ENCODE assay signal across 1 cellular context in the genomic region with DNA sequence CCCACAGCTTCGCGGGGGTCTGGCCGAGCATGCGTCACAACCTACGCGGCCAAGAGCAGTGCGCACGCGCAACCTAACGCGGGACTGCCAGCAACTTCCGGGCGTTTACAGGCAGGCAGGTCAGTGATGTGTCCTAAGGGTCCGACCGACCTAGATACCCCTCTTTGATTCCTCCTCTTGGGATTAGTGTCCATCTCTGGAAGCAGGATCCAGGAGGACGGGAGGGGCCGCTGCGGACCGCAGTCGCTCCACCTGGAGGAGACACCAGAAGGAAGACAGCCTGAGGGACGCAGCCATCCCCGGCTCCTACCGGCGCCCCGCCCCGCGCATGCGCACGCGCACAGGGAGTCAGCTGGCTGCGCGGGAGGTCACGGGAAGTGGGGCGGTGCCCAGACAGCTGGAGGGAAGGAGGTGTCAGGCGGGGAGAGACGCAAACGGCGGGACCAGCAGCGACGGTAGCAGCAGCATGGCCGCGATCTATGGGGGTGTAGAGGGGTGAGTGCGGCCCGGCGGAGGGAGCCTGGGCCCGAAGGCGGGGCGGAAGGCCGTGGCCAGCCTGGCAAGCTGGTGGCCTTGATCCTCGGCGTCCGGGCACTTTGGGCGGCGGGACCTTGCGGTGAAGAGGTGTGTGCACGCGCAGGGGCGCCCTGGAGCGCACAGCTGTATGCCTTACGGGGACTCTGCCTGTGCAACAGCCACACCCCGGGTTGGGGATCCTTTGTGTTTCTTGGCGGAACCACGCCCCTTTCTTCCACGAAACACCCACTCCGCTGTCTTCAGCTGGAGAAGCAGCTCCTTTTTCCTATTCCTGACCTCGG.
A peak's percentile ranks its signal among the peaks of the same experiment; 100 is the strongest.
TF ChIP-seq lines count a peak whose summit lies in the region.

Gene NAGK, plus strand, starts transcription at position 431 of the 818 bp plus-strand sequence. Its CDS starts 36 bp downstream, at position 467.

TF ChIP-seq in GM12878, 131 proteins besides CTCF, POLR2A, EP300 and RAD21 (continued from another document and continues in another):
- no peak for TF ChIP-seq PRDM15 (CRISPR knock-in tag; IDR thresholded peaks at IDR 0.05)
- TF ChIP-seq SMC3 (IDR thresholded peaks at IDR 0.05; ENCODE audit: borderline replicate concordance, low read length): no peak
- TF ChIP-seq, protein P1, sequence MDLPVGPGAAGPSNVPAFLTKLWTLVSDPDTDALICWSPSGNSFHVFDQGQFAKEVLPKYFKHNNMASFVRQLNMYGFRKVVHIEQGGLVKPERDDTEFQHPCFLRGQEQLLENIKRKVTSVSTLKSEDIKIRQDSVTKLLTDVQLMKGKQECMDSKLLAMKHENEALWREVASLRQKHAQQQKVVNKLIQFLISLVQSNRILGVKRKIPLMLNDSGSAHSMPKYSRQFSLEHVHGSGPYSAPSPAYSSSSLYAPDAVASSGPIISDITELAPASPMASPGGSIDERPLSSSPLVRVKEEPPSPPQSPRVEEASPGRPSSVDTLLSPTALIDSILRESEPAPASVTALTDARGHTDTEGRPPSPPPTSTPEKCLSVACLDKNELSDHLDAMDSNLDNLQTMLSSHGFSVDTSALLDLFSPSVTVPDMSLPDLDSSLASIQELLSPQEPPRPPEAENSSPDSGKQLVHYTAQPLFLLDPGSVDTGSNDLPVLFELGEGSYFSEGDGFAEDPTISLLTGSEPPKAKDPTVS (IDR thresholded peaks at IDR 0.05; ENCODE audit: low read depth, low read length): no peak
- TF ChIP-seq, protein P2, sequence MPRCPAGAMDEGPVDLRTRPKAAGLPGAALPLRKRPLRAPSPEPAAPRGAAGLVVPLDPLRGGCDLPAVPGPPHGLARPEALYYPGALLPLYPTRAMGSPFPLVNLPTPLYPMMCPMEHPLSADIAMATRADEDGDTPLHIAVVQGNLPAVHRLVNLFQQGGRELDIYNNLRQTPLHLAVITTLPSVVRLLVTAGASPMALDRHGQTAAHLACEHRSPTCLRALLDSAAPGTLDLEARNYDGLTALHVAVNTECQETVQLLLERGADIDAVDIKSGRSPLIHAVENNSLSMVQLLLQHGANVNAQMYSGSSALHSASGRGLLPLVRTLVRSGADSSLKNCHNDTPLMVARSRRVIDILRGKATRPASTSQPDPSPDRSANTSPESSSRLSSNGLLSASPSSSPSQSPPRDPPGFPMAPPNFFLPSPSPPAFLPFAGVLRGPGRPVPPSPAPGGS (IDR thresholded peaks at IDR 0.05; ENCODE audit: borderline replicate concordance, insufficient read depth, low read depth, low read length, poor library complexity, severe bottlenecking): peak; percentile 49
- no peak for TF ChIP-seq BMI1 (IDR thresholded peaks at IDR 0.05; ENCODE audit: borderline replicate concordance)
- TF ChIP-seq CHD2 (IDR thresholded peaks at IDR 0.05; ENCODE audit: borderline replicate concordance, low read depth, low read length): peak; percentile 51; the same call in 1 of the 2 replicates
- TF ChIP-seq SIX5 (IDR thresholded peaks at IDR 0.05; ENCODE audit: low read depth, low read length, severe bottlenecking): no peak
- TF ChIP-seq SRF (IDR thresholded peaks at IDR 0.05; ENCODE audit: low read depth in 2 of 2, low read length in 2 of 2): 0 out of 4 replicates have a peak, but pooled peaks of 1 of the 2 experiments have one; percentile 3
- peak; percentile 96 for TF ChIP-seq HDGF (IDR thresholded peaks at IDR 0.05)
- TF ChIP-seq MLLT1 (IDR thresholded peaks at IDR 0.05): peak; percentile 53; the same call in 1 of the 2 replicates
- no peak for TF ChIP-seq SUPT20H (IDR thresholded peaks at IDR 0.05; ENCODE audit: borderline replicate concordance, control insufficient read depth, low read depth, low read length)
- TF ChIP-seq, protein P3, sequence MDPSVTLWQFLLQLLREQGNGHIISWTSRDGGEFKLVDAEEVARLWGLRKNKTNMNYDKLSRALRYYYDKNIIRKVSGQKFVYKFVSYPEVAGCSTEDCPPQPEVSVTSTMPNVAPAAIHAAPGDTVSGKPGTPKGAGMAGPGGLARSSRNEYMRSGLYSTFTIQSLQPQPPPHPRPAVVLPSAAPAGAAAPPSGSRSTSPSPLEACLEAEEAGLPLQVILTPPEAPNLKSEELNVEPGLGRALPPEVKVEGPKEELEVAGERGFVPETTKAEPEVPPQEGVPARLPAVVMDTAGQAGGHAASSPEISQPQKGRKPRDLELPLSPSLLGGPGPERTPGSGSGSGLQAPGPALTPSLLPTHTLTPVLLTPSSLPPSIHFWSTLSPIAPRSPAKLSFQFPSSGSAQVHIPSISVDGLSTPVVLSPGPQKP (IDR thresholded peaks at IDR 0.05; ENCODE audit: low read depth, low read length): peak; percentile 73
- TF ChIP-seq MTA2 (IDR thresholded peaks at IDR 0.05; ENCODE audit: low read depth): no peak
- no peak for TF ChIP-seq NFXL1 (IDR thresholded peaks at IDR 0.05; ENCODE audit: borderline replicate concordance)
- TF ChIP-seq RELA (IDR thresholded peaks at IDR 0.05; ENCODE audit: borderline replicate concordance, partially characterized antibody): peak; percentile 67
- TF ChIP-seq POU2F2 (IDR thresholded peaks at IDR 0.05; ENCODE audit: borderline replicate concordance, low read depth, low read length): peak; percentile 59; the same call in 2 of the 3 replicates
- TF ChIP-seq, protein P4, sequence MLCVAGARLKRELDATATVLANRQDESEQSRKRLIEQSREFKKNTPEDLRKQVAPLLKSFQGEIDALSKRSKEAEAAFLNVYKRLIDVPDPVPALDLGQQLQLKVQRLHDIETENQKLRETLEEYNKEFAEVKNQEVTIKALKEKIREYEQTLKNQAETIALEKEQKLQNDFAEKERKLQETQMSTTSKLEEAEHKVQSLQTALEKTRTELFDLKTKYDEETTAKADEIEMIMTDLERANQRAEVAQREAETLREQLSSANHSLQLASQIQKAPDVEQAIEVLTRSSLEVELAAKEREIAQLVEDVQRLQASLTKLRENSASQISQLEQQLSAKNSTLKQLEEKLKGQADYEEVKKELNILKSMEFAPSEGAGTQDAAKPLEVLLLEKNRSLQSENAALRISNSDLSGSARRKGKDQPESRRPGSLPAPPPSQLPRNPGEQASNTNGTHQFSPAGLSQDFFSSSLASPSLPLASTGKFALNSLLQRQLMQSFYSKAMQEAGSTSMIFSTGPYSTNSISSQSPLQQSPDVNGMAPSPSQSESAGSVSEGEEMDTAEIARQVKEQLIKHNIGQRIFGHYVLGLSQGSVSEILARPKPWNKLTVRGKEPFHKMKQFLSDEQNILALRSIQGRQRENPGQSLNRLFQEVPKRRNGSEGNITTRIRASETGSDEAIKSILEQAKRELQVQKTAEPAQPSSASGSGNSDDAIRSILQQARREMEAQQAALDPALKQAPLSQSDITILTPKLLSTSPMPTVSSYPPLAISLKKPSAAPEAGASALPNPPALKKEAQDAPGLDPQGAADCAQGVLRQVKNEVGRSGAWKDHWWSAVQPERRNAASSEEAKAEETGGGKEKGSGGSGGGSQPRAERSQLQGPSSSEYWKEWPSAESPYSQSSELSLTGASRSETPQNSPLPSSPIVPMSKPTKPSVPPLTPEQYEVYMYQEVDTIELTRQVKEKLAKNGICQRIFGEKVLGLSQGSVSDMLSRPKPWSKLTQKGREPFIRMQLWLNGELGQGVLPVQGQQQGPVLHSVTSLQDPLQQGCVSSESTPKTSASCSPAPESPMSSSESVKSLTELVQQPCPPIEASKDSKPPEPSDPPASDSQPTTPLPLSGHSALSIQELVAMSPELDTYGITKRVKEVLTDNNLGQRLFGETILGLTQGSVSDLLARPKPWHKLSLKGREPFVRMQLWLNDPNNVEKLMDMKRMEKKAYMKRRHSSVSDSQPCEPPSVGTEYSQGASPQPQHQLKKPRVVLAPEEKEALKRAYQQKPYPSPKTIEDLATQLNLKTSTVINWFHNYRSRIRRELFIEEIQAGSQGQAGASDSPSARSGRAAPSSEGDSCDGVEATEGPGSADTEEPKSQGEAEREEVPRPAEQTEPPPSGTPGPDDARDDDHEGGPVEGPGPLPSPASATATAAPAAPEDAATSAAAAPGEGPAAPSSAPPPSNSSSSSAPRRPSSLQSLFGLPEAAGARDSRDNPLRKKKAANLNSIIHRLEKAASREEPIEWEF (IDR thresholded peaks at IDR 0.05; ENCODE audit: insufficient replicate concordance, low read depth, low read length): no peak
- no peak for TF ChIP-seq MTA3 (IDR thresholded peaks at IDR 0.05; ENCODE audit: borderline replicate concordance, low read length)
- TF ChIP-seq, protein P5, sequence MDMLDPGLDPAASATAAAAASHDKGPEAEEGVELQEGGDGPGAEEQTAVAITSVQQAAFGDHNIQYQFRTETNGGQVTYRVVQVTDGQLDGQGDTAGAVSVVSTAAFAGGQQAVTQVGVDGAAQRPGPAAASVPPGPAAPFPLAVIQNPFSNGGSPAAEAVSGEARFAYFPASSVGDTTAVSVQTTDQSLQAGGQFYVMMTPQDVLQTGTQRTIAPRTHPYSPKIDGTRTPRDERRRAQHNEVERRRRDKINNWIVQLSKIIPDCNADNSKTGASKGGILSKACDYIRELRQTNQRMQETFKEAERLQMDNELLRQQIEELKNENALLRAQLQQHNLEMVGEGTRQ (IDR thresholded peaks at IDR 0.05; ENCODE audit: borderline replicate concordance, low read depth, low read length): peak; percentile 67
- no peak for TF ChIP-seq ZNF622 (IDR thresholded peaks at IDR 0.05)
- no peak for TF ChIP-seq CBX3 (IDR thresholded peaks at IDR 0.05; ENCODE audit: borderline replicate concordance, low read depth)
- TF ChIP-seq, protein P6, sequence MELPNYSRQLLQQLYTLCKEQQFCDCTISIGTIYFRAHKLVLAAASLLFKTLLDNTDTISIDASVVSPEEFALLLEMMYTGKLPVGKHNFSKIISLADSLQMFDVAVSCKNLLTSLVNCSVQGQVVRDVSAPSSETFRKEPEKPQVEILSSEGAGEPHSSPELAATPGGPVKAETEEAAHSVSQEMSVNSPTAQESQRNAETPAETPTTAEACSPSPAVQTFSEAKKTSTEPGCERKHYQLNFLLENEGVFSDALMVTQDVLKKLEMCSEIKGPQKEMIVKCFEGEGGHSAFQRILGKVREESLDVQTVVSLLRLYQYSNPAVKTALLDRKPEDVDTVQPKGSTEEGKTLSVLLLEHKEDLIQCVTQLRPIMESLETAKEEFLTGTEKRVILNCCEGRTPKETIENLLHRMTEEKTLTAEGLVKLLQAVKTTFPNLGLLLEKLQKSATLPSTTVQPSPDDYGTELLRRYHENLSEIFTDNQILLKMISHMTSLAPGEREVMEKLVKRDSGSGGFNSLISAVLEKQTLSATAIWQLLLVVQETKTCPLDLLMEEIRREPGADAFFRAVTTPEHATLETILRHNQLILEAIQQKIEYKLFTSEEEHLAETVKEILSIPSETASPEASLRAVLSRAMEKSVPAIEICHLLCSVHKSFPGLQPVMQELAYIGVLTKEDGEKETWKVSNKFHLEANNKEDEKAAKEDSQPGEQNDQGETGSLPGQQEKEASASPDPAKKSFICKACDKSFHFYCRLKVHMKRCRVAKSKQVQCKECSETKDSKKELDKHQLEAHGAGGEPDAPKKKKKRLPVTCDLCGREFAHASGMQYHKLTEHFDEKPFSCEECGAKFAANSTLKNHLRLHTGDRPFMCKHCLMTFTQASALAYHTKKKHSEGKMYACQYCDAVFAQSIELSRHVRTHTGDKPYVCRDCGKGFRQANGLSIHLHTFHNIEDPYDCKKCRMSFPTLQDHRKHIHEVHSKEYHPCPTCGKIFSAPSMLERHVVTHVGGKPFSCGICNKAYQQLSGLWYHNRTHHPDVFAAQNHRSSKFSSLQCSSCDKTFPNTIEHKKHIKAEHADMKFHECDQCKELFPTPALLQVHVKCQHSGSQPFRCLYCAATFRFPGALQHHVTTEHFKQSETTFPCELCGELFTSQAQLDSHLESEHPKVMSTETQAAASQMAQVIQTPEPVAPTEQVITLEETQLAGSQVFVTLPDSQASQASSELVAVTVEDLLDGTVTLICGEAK (IDR thresholded peaks at IDR 0.05; ENCODE audit: borderline replicate concordance): peak; percentile 73; the same call in 1 of the 2 replicates
- peak; percentile 97 for TF ChIP-seq RB1 (IDR thresholded peaks at IDR 0.05; ENCODE audit: borderline replicate concordance)
- peak; percentile 95 for TF ChIP-seq TCF3 (IDR thresholded peaks at IDR 0.05; ENCODE audit: borderline replicate concordance, insufficient read depth, low read depth, low read length)
- 0 out of 2 replicates have a peak, but pooled peaks have one; percentile 11 for TF ChIP-seq ASH2L (IDR thresholded peaks at IDR 0.05; ENCODE audit: borderline replicate concordance, low read depth)
- TF ChIP-seq EED (IDR thresholded peaks at IDR 0.05; ENCODE audit: low read depth): no peak
- TF ChIP-seq SP1 (IDR thresholded peaks at IDR 0.05; ENCODE audit: low read depth, low read length): no peak
- TF ChIP-seq, protein P7, sequence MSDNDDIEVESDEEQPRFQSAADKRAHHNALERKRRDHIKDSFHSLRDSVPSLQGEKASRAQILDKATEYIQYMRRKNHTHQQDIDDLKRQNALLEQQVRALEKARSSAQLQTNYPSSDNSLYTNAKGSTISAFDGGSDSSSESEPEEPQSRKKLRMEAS (IDR thresholded peaks at IDR 0.05; ENCODE audit: low read depth, low read length): 0 out of 2 replicates have a peak, but pooled peaks have one; percentile 28
- no peak for TF ChIP-seq ZNF384 (IDR thresholded peaks at IDR 0.05; ENCODE audit: borderline replicate concordance, low read depth, low read length)
